8 cellular contexts compared by ENCODE assay signal in genomic region chr1:19251305-19252196, GRCh38. TPM values are rescaled to one million over a fixed set of nuclear protein-coding genes. Genes with fewer than 3 reads are reported as not detected.
DNase-seq lines count a peak whose midpoint lies in the region; ATAC-seq and TF ChIP-seq lines count a peak whose summit lies in the region.

EMC1 (minus strand) TSS chr1:19251524; CDS start chr1:19251509, 15 bp downstream.
MRTO4 (plus strand) TSS chr1:19251805; CDS start chr1:19251836, 31 bp downstream.

- no peaks in the 10 kb centered on the region for H3K9me3 Mint-ChIP-seq in chondrocyte (ENCODE audit: low read depth)

- H3K36me3 ChIP-seq in kidney epithelial cell (ENCODE audit: control insufficient read depth, insufficient read depth, low read length): no peaks in the 10 kb centered on the region

- H3K27me3 Mint-ChIP-seq in chondrocyte (ENCODE audit: low read depth): no peaks in the 10 kb centered on the region

- H3K4me3 Mint-ChIP-seq in chondrocyte (ENCODE audit: unreplicated experiment): peak within 1 kb of the TSS; percentile 98

- peaks cover 25% of the 10 kb centered on the region for H3K4me1 Mint-ChIP-seq in chondrocyte (ENCODE audit: low read depth)

- H3K4me3 ChIP-seq in kidney epithelial cell (ENCODE audit: low read depth, low read length): peak within 1 kb of the TSS; percentile 85

- TF ChIP-seq CTCF in chondrocyte (IDR thresholded peaks at IDR 0.05) (no peak), kidney epithelial cell (IDR thresholded peaks at IDR 0.05; ENCODE audit: insufficient read depth, low read length, poor library complexity, severe bottlenecking) (no peak)

- peak within 1 kb of the TSS; percentile 96 for H3K27ac Mint-ChIP-seq in chondrocyte (ENCODE audit: unreplicated experiment)

- ATAC-seq in GM18870 (IDR thresholded peaks at IDR 0.05; ENCODE audit: unreplicated experiment) (peak; percentile 67), HG03108 (IDR thresholded peaks at IDR 0.05; ENCODE audit: unreplicated experiment) (peak; percentile 81)

- no peaks in the 10 kb centered on the region for H3K27me3 ChIP-seq in kidney epithelial cell (ENCODE audit: control insufficient read depth, insufficient read depth, low read length)

- DNase-seq in AG08395 (ENCODE audit: low spot score): peak; percentile 94
- DNase-seq in NCI-H446 (lab: John Stamatoyannopoulos, UW): peak; percentile 90 to 92
- peak; percentile 84 to 90 for DNase-seq in activated CD4-positive, alpha-beta T cell treated with anti-CD3 and anti-CD28 coated beads for 24 hours (ENCODE audit: low read depth in 2 of 2)
- DNase-seq in chondrocyte (ENCODE audit: low spot score): peak; percentile 96
- no peak for DNase-seq in kidney epithelial cell (ENCODE audit: low read depth)
- peak; percentile 95 for DNase-seq in stimulated activated CD4-positive, alpha-beta T cell treated with anti-CD3 and anti-CD28 coated beads, Interleukin-15, amount 100 ng/mL, for 24 hours

- H3K36me3 Mint-ChIP-seq in chondrocyte (ENCODE audit: low read depth): no peaks in the 10 kb centered on the region

RNA-seq across cellular contexts. Expression of gene EMC1, which starts in this region (rescaled TPM):
- total RNA-seq in chondrocyte: 51.9 to 55.6 TPM (median 55.2 TPM) in 3 replicates
- 64.5 and 79.1 TPM in 2 replicates for total RNA-seq in kidney epithelial cell

RNA-seq across cellular contexts. Expression of gene MRTO4, which starts in this region (rescaled TPM):
- total RNA-seq in chondrocyte (16.2 to 20.4 TPM (median 17.7 TPM) in 3 replicates), kidney epithelial cell (44.4 and 47.4 TPM in 2 replicates)
